ENCODE assay signal across 8 cellular contexts in the genomic region with DNA sequence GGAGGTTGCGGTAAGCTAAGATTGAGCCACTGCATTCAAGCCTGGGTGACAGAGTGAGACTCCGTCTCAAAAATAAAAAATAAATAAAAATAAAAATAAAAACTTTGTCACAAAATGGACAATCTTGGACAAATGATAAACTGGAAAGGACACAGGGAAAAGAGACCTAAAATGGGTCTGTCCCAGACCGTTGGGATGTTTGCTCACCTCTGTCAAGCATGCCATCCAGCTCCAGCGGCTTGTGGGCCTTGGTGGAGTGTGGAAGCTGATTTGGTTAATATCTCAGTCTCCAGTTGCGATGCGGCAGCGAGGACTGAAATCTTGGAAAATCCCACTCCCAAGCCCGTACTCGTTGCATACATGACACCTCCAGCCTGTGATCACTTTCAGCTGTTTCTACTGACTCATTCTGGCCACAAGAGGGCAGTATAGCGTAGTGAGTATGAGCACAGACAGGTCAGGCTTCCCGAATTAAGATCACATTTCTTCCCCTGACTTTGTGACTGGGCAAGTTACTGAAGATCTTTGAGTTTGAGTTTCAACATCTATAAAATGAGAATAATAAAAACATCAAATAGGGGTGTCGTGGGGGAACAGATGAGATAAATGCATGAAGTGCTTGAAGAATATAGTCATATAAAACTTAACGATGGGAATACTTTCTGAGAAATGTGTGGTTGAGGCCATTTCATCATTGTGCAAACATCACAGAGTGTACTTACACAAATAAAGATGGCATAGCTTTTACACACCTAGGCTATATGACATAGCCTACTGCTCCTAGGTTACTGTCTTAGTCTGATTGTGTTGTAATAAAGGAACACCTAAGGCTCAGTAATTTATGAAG. TPM values are rescaled to one million over a fixed set of nuclear protein-coding genes. Genes with fewer than 3 reads are reported as not detected.
DNase-seq lines count a peak whose midpoint lies in the region; ATAC-seq, FAIRE-seq and TF ChIP-seq lines count a peak whose summit lies in the region.

No MANE protein-coding gene starts in this region.

- no peaks in the 10 kb centered on the region for H3K9me2 ChIP-seq in OCI-LY1 (ENCODE audit: low read depth, low read length)

- H3K27ac ChIP-seq in OCI-LY1 (ENCODE audit: low read depth, low read length, poor library complexity, severe bottlenecking) = no peak overlapping the region
- no peak overlapping the region for H3K27ac ChIP-seq in naive thymus-derived CD4-positive, alpha-beta T cell (ENCODE audit: low read depth, low read length)

- DNase-seq in Caki2 (ENCODE audit: low read depth) (peak; percentile 38), HTR-8/SVneo (ENCODE audit: insufficient read length, low spot score) (peak; percentile 80), activated T-cell treated with anti-CD3 and anti-CD28 coated beads for 24 hours (ENCODE audit: low read depth) (peak; percentile 52), erythroblast (lab: John Stamatoyannopoulos, UW) (peak; percentile 67 to 83)
- DNase-seq in naive thymus-derived CD4-positive, alpha-beta T cell = peak in 8 of 9 donors; percentile 37 to 65 (median 54)
- peak; percentile 64 for DNase-seq in stimulated activated naive CD8-positive, alpha-beta T cell treated with anti-CD3 and anti-CD28 coated beads, Interleukin-15, Interleukin-2, amounts not matched to agents 100 U/mL and 50 U/mL, for 24 hours

- intact Hi-C loops in naive thymus-derived CD4-positive, alpha-beta T cell (cut with micrococcal nuclease) = loop anchor here (1.0 to 10.0 kb wide), 5 partner anchors 42 to 731 kb away; a partner anchor contains a TSS

- CTCF ChIA-PET in naive thymus-derived CD4-positive, alpha-beta T cell (lab: Charles Lee) = interaction anchor here (0.9 to 1.2 kb wide), 5 partner anchors 20 to 870 kb away, joined by 3 to 4 read pairs (median 3); a partner anchor contains a TSS

- H3K9ac ChIP-seq in OCI-LY1 (ENCODE audit: low read length) = no peak overlapping the region

- no peak overlapping the region for H3K4me2 ChIP-seq in OCI-LY1 (ENCODE audit: low read length)

- H3K36me3 Mint-ChIP-seq in naive thymus-derived CD4-positive, alpha-beta T cell = no peaks in the 10 kb centered on the region

- peak; percentile 89 for TF ChIP-seq CTCF in OCI-LY1 (IDR thresholded peaks at IDR 0.05; ENCODE audit: low read length)

- no peak overlapping the region for H2AFZ ChIP-seq in OCI-LY1 (ENCODE audit: low read length)

- peak; percentile 90 for ATAC-seq in GM21381 (IDR thresholded peaks at IDR 0.05; ENCODE audit: unreplicated experiment)
- ATAC-seq in naive thymus-derived CD4-positive, alpha-beta T cell = peak; percentile 87
- peak; percentile 86 for ATAC-seq in stimulated activated naive CD8-positive, alpha-beta T cell treated with anti-CD3 and anti-CD28 coated beads, Interleukin-15, Interleukin-2, amounts not matched to agents 100 U/mL and 50 U/mL, for 24 hours

- no peaks in the 10 kb centered on the region for H3K79me2 ChIP-seq in OCI-LY1 (ENCODE audit: insufficient read depth, low read length)

- no peaks in the 10 kb centered on the region for H3K4me1 ChIP-seq in OCI-LY1 (ENCODE audit: insufficient read depth, low read length, severe bottlenecking)
- H3K4me1 ChIP-seq in naive thymus-derived CD4-positive, alpha-beta T cell (ENCODE audit: control insufficient read depth in 2 of 2, insufficient read depth in 2 of 2, low read length in 2 of 2) = no peaks in the 10 kb centered on the region

- TF ChIP-seq POLR2A in erythroblast (IDR thresholded peaks at IDR 0.05; ENCODE audit: low read length) = no peak

- H3K36me3 ChIP-seq in OCI-LY1 (ENCODE audit: insufficient read depth, low read length) = no peaks in the 10 kb centered on the region
- no peaks in the 10 kb centered on the region for H3K36me3 ChIP-seq in naive thymus-derived CD4-positive, alpha-beta T cell (ENCODE audit: control insufficient read depth in 2 of 3, insufficient read depth in 3 of 3, low read length in 3 of 3)

- no peaks in the 10 kb centered on the region for H4K20me1 ChIP-seq in OCI-LY1 (ENCODE audit: insufficient read depth, low read length)

- H3K4me3 ChIP-seq in OCI-LY1 (ENCODE audit: low read depth, low read length, poor library complexity, severe bottlenecking) = no peak overlapping the region
- H3K4me3 ChIP-seq in naive thymus-derived CD4-positive, alpha-beta T cell (ENCODE audit: low read length) = no peak overlapping the region

- no peaks in the 10 kb centered on the region for H3F3A ChIP-seq in OCI-LY1 (ENCODE audit: insufficient read depth, low read length)

- H3K27me3 ChIP-seq in OCI-LY1 (ENCODE audit: insufficient read depth, low read length) = no peaks in the 10 kb centered on the region
- no peaks in the 10 kb centered on the region for H3K27me3 ChIP-seq in naive thymus-derived CD4-positive, alpha-beta T cell (ENCODE audit: control insufficient read depth in 2 of 2, insufficient read depth in 2 of 2, low read length in 2 of 2)

- no peaks in the 10 kb centered on the region for H3K9me3 ChIP-seq in OCI-LY1 (ENCODE audit: low read length)
- H3K9me3 ChIP-seq in naive thymus-derived CD4-positive, alpha-beta T cell (ENCODE audit: control insufficient read depth in 2 of 3, low read length in 3 of 3) = no peaks in the 10 kb centered on the region

- POLR2A ChIA-PET in naive thymus-derived CD4-positive, alpha-beta T cell (lab: Charles Lee) = no interaction called here

- peak; percentile 33 for FAIRE-seq in HTR-8/SVneo (lab: Jason Lieb, UNC)

- in situ Hi-C loops in Caki2 (cut with HindIII; ENCODE audit: low pct_unique_long_range_greater_than_20kb, low sequenced_read_pairs) = no loop called here

- peaks cover 0 to 21% (median 5%) of the 10 kb centered on the region in 5 donors for H3K27me3 Mint-ChIP-seq in naive thymus-derived CD4-positive, alpha-beta T cell

- H3K4me1 Mint-ChIP-seq in naive thymus-derived CD4-positive, alpha-beta T cell = peaks cover 0 to 5% (median 0%) of the 10 kb centered on the region in 7 donors

- no peaks in the 10 kb centered on the region for H3K9me3 Mint-ChIP-seq in naive thymus-derived CD4-positive, alpha-beta T cell

- H3K27ac Mint-ChIP-seq in naive thymus-derived CD4-positive, alpha-beta T cell = no peak overlapping the region

- peak overlapping the region in 1 of 10 donors; percentile 29 for H3K4me3 Mint-ChIP-seq in naive thymus-derived CD4-positive, alpha-beta T cell

RNA-seq across cellular contexts. Expression of a gene that starts 19.6 kb away (rescaled TPM):
- not detected in 2 replicates for total RNA-seq in Caki2 (2014; rRNA removed; shearing (Covaris generic); ENCODE audit: low replicate concordance)
- total RNA-seq in naive thymus-derived CD4-positive, alpha-beta T cell = under 1 TPM in 1 of 5 experiments, not detected in 4; 0.07 TPM
- polyA plus RNA-seq in naive thymus-derived CD4-positive, alpha-beta T cell = not detected

RNA-seq across cellular contexts. Expression of a gene that starts 41.3 kb away (rescaled TPM):
- total RNA-seq in Caki2 (2014; rRNA removed; shearing (Covaris generic); ENCODE audit: low replicate concordance) = 942 and 1,136 TPM in 2 replicates
- total RNA-seq in naive thymus-derived CD4-positive, alpha-beta T cell = 1,000 to 10,000 TPM; 1,411 to 1,898 (median 1,693) TPM
- 1,000 to 10,000 TPM; 1,357 to 1,450 TPM for polyA plus RNA-seq in naive thymus-derived CD4-positive, alpha-beta T cell
